In genomic region chr12:108839890-108840230, GRCh38 we compare ENCODE assay signal across 10 cellular contexts. TPM values are rescaled to one million over a fixed set of nuclear protein-coding genes. Genes with fewer than 3 reads are reported as not detected.
DNase-seq lines count a peak whose midpoint lies in the region; ATAC-seq, FAIRE-seq and TF ChIP-seq lines count a peak whose summit lies in the region.
"Had no signal": no experiment of that assay in that cellular context is flagged by ENCODE, and none has a peak within 500 bp of the region (broad histone marks: within the 10 kb centered on the region; RNA-seq: fewer than 3 reads in every experiment).

No MANE protein-coding gene starts in this region.

- peaks cover 66% of the 10 kb centered on the region for H3K79me2 ChIP-seq in Loucy (ENCODE audit: insufficient read depth, low read length)
- H3K79me2 ChIP-seq in keratinocyte (ENCODE audit: control insufficient read depth, insufficient read depth, low read length) = peaks cover 63% of the 10 kb centered on the region

- H4K20me1 ChIP-seq in Loucy (ENCODE audit: insufficient read depth, low read length, poor library complexity, severe bottlenecking) = no peaks in the 10 kb centered on the region
- H4K20me1 ChIP-seq in keratinocyte (ENCODE audit: control insufficient read depth, extremely low read depth, insufficient read depth, low read length) = no peaks in the 10 kb centered on the region

- H3K9me3 ChIP-seq in Loucy (ENCODE audit: insufficient read depth, low read depth, low read length) (no peaks in the 10 kb centered on the region), keratinocyte (ENCODE audit: control insufficient read depth, low read depth, low read length) (no peaks in the 10 kb centered on the region)
- no peaks in the 10 kb centered on the region for H3K9me3 ChIP-seq in effector memory CD4-positive, alpha-beta T cell (ENCODE audit: control insufficient read depth, low read length)

- H3K4me1 ChIP-seq in Loucy (ENCODE audit: insufficient read depth, low read length, poor library complexity, severe bottlenecking) = peaks cover 63% of the 10 kb centered on the region
- peaks cover 52% of the 10 kb centered on the region for H3K4me1 ChIP-seq in keratinocyte (ENCODE audit: control insufficient read depth, extremely low read depth, insufficient read depth, low read length)
- H3K4me1 ChIP-seq in effector memory CD4-positive, alpha-beta T cell (ENCODE audit: control insufficient read depth, insufficient read depth, low read length, poor library complexity, severe bottlenecking) = peaks cover 19% of the 10 kb centered on the region

- TF ChIP-seq CTCF in Loucy (conservative IDR thresholded peaks at IDR 0.05; ENCODE audit: low read length) = no peak
- TF ChIP-seq CTCF in keratinocyte (optimal IDR thresholded peaks at IDR 0.05 in 1 of 3, IDR thresholded peaks at IDR 0.05 in 1 of 3, conservative IDR thresholded peaks at IDR 0.05 in 1 of 3; ENCODE audit: extremely low read depth in 1 of 3, insufficient read depth in 2 of 3, low read length in 3 of 3) = no peak

- H3K36me3 ChIP-seq in Loucy (ENCODE audit: insufficient read depth, low read length) = peaks cover 4% of the 10 kb centered on the region; the same call in 1 of the 2 replicates
- peaks cover 21 to 28% of the 10 kb centered on the region in 2 experiments for H3K36me3 ChIP-seq in keratinocyte (ENCODE audit: control insufficient read depth in 2 of 2, extremely low read depth in 1 of 2, insufficient read depth in 2 of 2, low read length in 2 of 2)
- peaks cover 4% of the 10 kb centered on the region for H3K36me3 ChIP-seq in effector memory CD4-positive, alpha-beta T cell (ENCODE audit: control insufficient read depth, insufficient read depth, low read length)

- no peaks in the 10 kb centered on the region for H3K27me3 Mint-ChIP-seq in activated naive CD8-positive, alpha-beta T cell treated with anti-CD3 and anti-CD28 coated beads, Interleukin-2, amount 10 ng/mL, durations not matched to agents 7 days and 5 days
- H3K27me3 Mint-ChIP-seq in stimulated activated memory B cell treated with anti-CD40 and anti-IgM and Interleukin-4, amounts not matched to agents 10 μg/mL and 1 μg/mL and 100 μg/mL, for 72 hours = no peaks in the 10 kb centered on the region

- no peak for FAIRE-seq in keratinocyte (lab: Jason Lieb, UNC)

- no peaks in the 10 kb centered on the region for H3K27me3 ChIP-seq in Loucy (ENCODE audit: insufficient read depth, low read length, poor library complexity, severe bottlenecking)
- H3K27me3 ChIP-seq in keratinocyte (ENCODE audit: control insufficient read depth, extremely low read depth, insufficient read depth, low read length) = no peaks in the 10 kb centered on the region
- H3K27me3 ChIP-seq in effector memory CD4-positive, alpha-beta T cell (replicated peaks; ENCODE audit: control insufficient read depth, insufficient read depth, low read length, poor library complexity, severe bottlenecking) = no peaks in the 10 kb centered on the region

- H3K9me1 ChIP-seq in keratinocyte (ENCODE audit: control insufficient read depth, extremely low read depth, insufficient read depth, low read length) = no peaks in the 10 kb centered on the region

- H3K9ac ChIP-seq in Loucy (ENCODE audit: low read depth, low read length, poor library complexity, severe bottlenecking) = peak overlapping the region; percentile 69
- no peak overlapping the region for H3K9ac ChIP-seq in keratinocyte (ENCODE audit: control insufficient read depth, extremely low read depth, insufficient read depth, low read length)

- dilution Hi-C loops in keratinocyte (cut with MboI; ENCODE audit: extremely low pct_ligation_motif_present, low sequenced_read_pairs) = no loop called here

- no peak for DNase-seq in activated naive CD8-positive, alpha-beta T cell treated with anti-CD3 and anti-CD28 coated beads, Interleukin-2, amount 10 ng/mL, durations not matched to agents 7 days and 5 days
- DNase-seq in keratinocyte (ENCODE audit: low read depth, low spot score) (no peak), NCI-H2081 treated with DMSO at 0.1 percent for 48 hours (lab: John Stamatoyannopoulos, UW) (no peak)
- no peak for DNase-seq in central memory CD4-positive, alpha-beta T cell
- DNase-seq in effector memory CD4-positive, alpha-beta T cell = no peak
- DNase-seq: effector CD4-positive, alpha-beta T cell; NCI-H1092 treated with DMSO at 0.1 percent for 48 hours had no signal

- no peak overlapping the region for H3K4me3 ChIP-seq in Loucy (ENCODE audit: low read length, poor library complexity, severe bottlenecking)
- no peak overlapping the region for H3K4me3 ChIP-seq in keratinocyte (ENCODE audit: control insufficient read depth in 2 of 3, extremely low read depth in 1 of 3, insufficient read depth in 2 of 3, low read depth in 1 of 3, low read length in 3 of 3)
- no peak overlapping the region for H3K4me3 ChIP-seq in effector memory CD4-positive, alpha-beta T cell (ENCODE audit: insufficient read depth, low read depth, low read length, poor library complexity, severe bottlenecking)

- H3K36me3 Mint-ChIP-seq in activated naive CD8-positive, alpha-beta T cell treated with anti-CD3 and anti-CD28 coated beads, Interleukin-2, amount 10 ng/mL, durations not matched to agents 7 days and 5 days = peaks cover 23% of the 10 kb centered on the region
- H3K36me3 Mint-ChIP-seq in stimulated activated memory B cell treated with anti-CD40 and anti-IgM and Interleukin-4, amounts not matched to agents 10 μg/mL and 1 μg/mL and 100 μg/mL, for 72 hours = peaks cover 43% of the 10 kb centered on the region

- ATAC-seq in activated naive CD8-positive, alpha-beta T cell treated with anti-CD3 and anti-CD28 coated beads, Interleukin-2, amount 10 ng/mL, durations not matched to agents 7 days and 5 days (ENCODE audit: low read depth) = no peak
- no peak for ATAC-seq in stimulated activated memory B cell treated with anti-CD40 and anti-IgM and Interleukin-4, amounts not matched to agents 10 μg/mL and 1 μg/mL and 100 μg/mL, for 72 hours
- no peak for ATAC-seq in HG02610 (IDR thresholded peaks at IDR 0.05; ENCODE audit: unreplicated experiment)

- POLR2A ChIA-PET in activated naive CD8-positive, alpha-beta T cell treated with anti-CD3 and anti-CD28 coated beads, Interleukin-2, amount 10 ng/mL, durations not matched to agents 7 days and 5 days (lab: Charles Lee) = interaction anchor here (2.8 kb wide), 1 partner anchor 18 kb away, joined by 25 read pairs; the partner anchor contains the start of gene SSH1

- H3K27ac Mint-ChIP-seq in activated naive CD8-positive, alpha-beta T cell treated with anti-CD3 and anti-CD28 coated beads, Interleukin-2, amount 10 ng/mL, durations not matched to agents 7 days and 5 days = peak overlapping the region; percentile 63
- H3K27ac Mint-ChIP-seq in stimulated activated memory B cell treated with anti-CD40 and anti-IgM and Interleukin-4, amounts not matched to agents 10 μg/mL and 1 μg/mL and 100 μg/mL, for 72 hours = peak overlapping the region; percentile 91

- no peak overlapping the region for H3K4me3 Mint-ChIP-seq in activated naive CD8-positive, alpha-beta T cell treated with anti-CD3 and anti-CD28 coated beads, Interleukin-2, amount 10 ng/mL, durations not matched to agents 7 days and 5 days
- no peak overlapping the region for H3K4me3 Mint-ChIP-seq in stimulated activated memory B cell treated with anti-CD40 and anti-IgM and Interleukin-4, amounts not matched to agents 10 μg/mL and 1 μg/mL and 100 μg/mL, for 72 hours

- peaks cover 41% of the 10 kb centered on the region for H3K4me1 Mint-ChIP-seq in activated naive CD8-positive, alpha-beta T cell treated with anti-CD3 and anti-CD28 coated beads, Interleukin-2, amount 10 ng/mL, durations not matched to agents 7 days and 5 days
- peaks cover 34% of the 10 kb centered on the region for H3K4me1 Mint-ChIP-seq in stimulated activated memory B cell treated with anti-CD40 and anti-IgM and Interleukin-4, amounts not matched to agents 10 μg/mL and 1 μg/mL and 100 μg/mL, for 72 hours

- no peaks in the 10 kb centered on the region for H3K9me2 ChIP-seq in Loucy (replicated peaks; ENCODE audit: low read depth, low read length)

- peaks cover 6% of the 10 kb centered on the region; the same call in 1 of the 2 replicates for H3F3A ChIP-seq in Loucy (ENCODE audit: low read depth)

- peak overlapping the region; percentile 59 for H3K4me2 ChIP-seq in Loucy (ENCODE audit: low read depth, low read length, poor library complexity, severe bottlenecking)
- no peak overlapping the region for H3K4me2 ChIP-seq in keratinocyte (ENCODE audit: control insufficient read depth, extremely low read depth, insufficient read depth, low read depth, low read length)

- peak overlapping the region; percentile 82 for H3K27ac ChIP-seq in keratinocyte (ENCODE audit: control insufficient read depth, insufficient read depth, low read length)
- no peak overlapping the region for H3K27ac ChIP-seq in effector memory CD4-positive, alpha-beta T cell (ENCODE audit: insufficient read depth, low read length, poor library complexity, severe bottlenecking)

- H3K9me3 Mint-ChIP-seq in activated naive CD8-positive, alpha-beta T cell treated with anti-CD3 and anti-CD28 coated beads, Interleukin-2, amount 10 ng/mL, durations not matched to agents 7 days and 5 days = no peaks in the 10 kb centered on the region
- H3K9me3 Mint-ChIP-seq in stimulated activated memory B cell treated with anti-CD40 and anti-IgM and Interleukin-4, amounts not matched to agents 10 μg/mL and 1 μg/mL and 100 μg/mL, for 72 hours = no peaks in the 10 kb centered on the region

- no peak overlapping the region for H2AFZ ChIP-seq in Loucy (ENCODE audit: low read length)
- H2AFZ ChIP-seq in keratinocyte (ENCODE audit: control insufficient read depth, low read length) = no peak overlapping the region

RNA-seq across cellular contexts. Expression of gene SSH1, which starts 17.5 kb away (rescaled TPM):
- total RNA-seq in activated naive CD8-positive, alpha-beta T cell treated with anti-CD3 and anti-CD28 coated beads, Interleukin-2, amount 10 ng/mL, durations not matched to agents 7 days and 5 days = 10 to 100 TPM; 29.7 to 36.9 TPM
- polyA plus RNA-seq in keratinocyte = 16.4 to 23.6 TPM (median 21.2 TPM) in 3 replicates
- polyA plus RNA-seq in keratinocyte (2011; ENCODE audit: low read depth) = 12.4 TPM
- 17.3 and 21.4 TPM in 2 replicates for polyA plus RNA-seq in keratinocyte (2011; cell fraction: cytosol; rRNA removed)
- polyA plus RNA-seq in keratinocyte (2011; cell fraction: nucleus; rRNA removed) = 37.1 and 57.1 TPM in 2 replicates
- 11.1 and 24.4 TPM in 2 replicates for polyA plus RNA-seq in keratinocyte (2012; ENCODE audit: low replicate concordance)
- polyA minus RNA-seq in keratinocyte = 30.7 to 64.1 TPM (median 44.2 TPM) in 3 replicates
- 20.3 TPM for polyA minus RNA-seq in keratinocyte (2011; cell fraction: cytosol; rRNA and poly(A)+ RNA removed)
- 36.5 and 76.2 TPM in 2 replicates for polyA minus RNA-seq in keratinocyte (2011; cell fraction: nucleus; rRNA and poly(A)+ RNA removed)

RNA-seq across cellular contexts. Expression of gene DAO, which starts 40.0 kb away (rescaled TPM):
- total RNA-seq in activated naive CD8-positive, alpha-beta T cell treated with anti-CD3 and anti-CD28 coated beads, Interleukin-2, amount 10 ng/mL, durations not matched to agents 7 days and 5 days = not detected
- not detected in 3 replicates for polyA plus RNA-seq in keratinocyte
- polyA plus RNA-seq in keratinocyte (2011; ENCODE audit: low read depth) = not detected
- not detected in 2 replicates for polyA plus RNA-seq in keratinocyte (2011; cell fraction: cytosol; rRNA removed)
- not detected in 2 replicates for polyA plus RNA-seq in keratinocyte (2011; cell fraction: nucleus; rRNA removed)
- polyA plus RNA-seq in keratinocyte (2012; ENCODE audit: low replicate concordance) = not detected in 2 replicates
- not detected in 3 replicates for polyA minus RNA-seq in keratinocyte
- polyA minus RNA-seq in keratinocyte (2011; cell fraction: cytosol; rRNA and poly(A)+ RNA removed) = not detected
- polyA minus RNA-seq in keratinocyte (2011; cell fraction: nucleus; rRNA and poly(A)+ RNA removed) = not detected in 2 replicates
